Comparison of ENCODE assay signal across 31 cellular contexts in the genomic region with DNA sequence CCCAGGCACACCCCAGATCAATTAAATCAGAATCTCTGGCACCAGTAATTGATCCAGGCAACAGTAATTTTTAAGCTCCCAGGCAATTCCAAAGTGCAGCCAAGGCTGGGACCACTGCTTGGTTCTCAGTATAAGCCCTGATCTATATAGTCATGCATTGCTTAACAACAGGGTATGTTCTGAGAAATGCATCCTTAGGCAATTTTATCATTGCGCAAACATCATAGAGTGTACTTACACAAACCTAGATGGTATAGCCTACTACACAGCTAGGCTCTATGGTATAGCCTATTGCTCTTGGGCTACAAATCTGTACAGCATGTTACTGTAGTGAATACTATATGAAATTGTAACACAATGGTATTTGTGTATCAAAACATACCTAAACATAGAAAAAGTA. TPM values are rescaled to one million over a fixed set of nuclear protein-coding genes. Genes with fewer than 3 reads are reported as not detected.
A peak's percentile ranks its signal among the peaks of the same experiment; 100 is the strongest.
DNase-seq lines count a peak whose midpoint lies in the region; ATAC-seq and TF ChIP-seq lines count a peak whose summit lies in the region.
"Had no signal": no experiment of that assay in that cellular context is flagged by ENCODE, and none has a peak within 500 bp of the region (broad histone marks: within the 10 kb centered on the region; RNA-seq: fewer than 3 reads in every experiment).

No MANE protein-coding gene starts in this region.

- H3K4me3 ChIP-seq in epithelial cell of esophagus (ENCODE audit: low read length): no peak overlapping the region
- no peak overlapping the region for H3K4me3 ChIP-seq in spleen
- H3K4me3 ChIP-seq: heart left ventricle, thoracic aorta, vagina had no signal

- H3K4me1 Mint-ChIP-seq in activated CD4-positive, alpha-beta T cell treated with anti-CD3 and anti-CD28 coated beads, Interleukin-2, amount 10 ng/mL, durations not matched to agents 24 days and 14 days: peaks cover 27% of the 10 kb centered on the region

- no peak for ATAC-seq in activated naive CD4-positive, alpha-beta T cell treated with anti-CD3 and anti-CD28 coated beads, Interleukin-2, amount 50 U/mL, for 72 hours
- ATAC-seq in GM21717 (IDR thresholded peaks at IDR 0.05; ENCODE audit: unreplicated experiment): no peak
- ATAC-seq: HCT116; heart left ventricle; left cardiac atrium; sciatic nerve; stimulated activated naive CD8-positive, alpha-beta T cell treated with anti-CD3 and anti-CD28 coated beads, Interleukin-15, Interleukin-2, amounts not matched to agents 100 U/mL and 50 U/mL, for 24 hours; T-helper 17 cell had no signal

- peak overlapping the region in 6 of 8 donors; percentile 36 to 94 (median 87) for H3K27ac ChIP-seq in spleen
- H3K27ac ChIP-seq: 22Rv1, heart left ventricle, thoracic aorta, vagina had no signal

- no peaks in the 10 kb centered on the region for H3K27me3 ChIP-seq in spleen (replicated peaks in 1 of 7)
- H3K27me3 ChIP-seq: heart left ventricle, vagina had no signal

- DNase-seq in activated CD4-positive, alpha-beta T cell treated with anti-CD3 and anti-CD28 coated beads, Interleukin-2, amount 10 ng/mL, durations not matched to agents 24 days and 14 days: peak; percentile 48
- DNase-seq in activated CD4-positive, alpha-beta T cell treated with anti-CD3 and anti-CD28 coated beads, Interleukin-2, amount 50 U/mL, for 1 hour: no peak
- peak; percentile 67 for DNase-seq in SIG-M5 (lab: John Stamatoyannopoulos, UW)
- peak; percentile 71 for DNase-seq in epithelial cell of esophagus (ENCODE audit: low read depth)
- no peak for DNase-seq in spleen
- DNase-seq in NCI-H2227 (lab: John Stamatoyannopoulos, UW; ENCODE audit: unreplicated experiment): no peak
- no peak for DNase-seq in activated naive CD4-positive, alpha-beta T cell treated with anti-CD3 and anti-CD28 coated beads, Interleukin-2, amount 50 U/mL, for 72 hours (ENCODE audit: low spot score in 2 of 2)
- DNase-seq: activated CD4-positive, alpha-beta T cell treated with anti-CD3 and anti-CD28 coated beads for 1 hour; activated T-cell treated with anti-CD3 and anti-CD28 coated beads for 4 hours; CD4-positive, CD25-positive, alpha-beta regulatory T cell; effector CD8-positive, alpha-beta T cell; heart left ventricle; KBM-7; left cardiac atrium; MM.1S; NCI-H1694; NCI-H524 treated with DMSO at 0.1 percent for 48 hours; stimulated activated CD4-positive, alpha-beta T cell treated with anti-CD3 and anti-CD28 coated beads, Interleukin-15, amount 100 ng/mL, for 24 hours; stimulated activated naive CD8-positive, alpha-beta T cell treated with anti-CD3 and anti-CD28 coated beads, Interleukin-15, Interleukin-2, amounts not matched to agents 100 U/mL and 50 U/mL, for 24 hours; T-helper 17 cell had no signal

- H3K27ac Mint-ChIP-seq in activated CD4-positive, alpha-beta T cell treated with anti-CD3 and anti-CD28 coated beads, Interleukin-2, amount 10 ng/mL, durations not matched to agents 24 days and 14 days: no peak overlapping the region
- H3K27ac Mint-ChIP-seq in activated naive CD4-positive, alpha-beta T cell treated with anti-CD3 and anti-CD28 coated beads, Interleukin-2, amount 50 U/mL, for 72 hours: no peak overlapping the region
- H3K27ac Mint-ChIP-seq: brain had no signal

- H3K4me1 ChIP-seq in spleen: peaks cover 0 to 59% (median 4%) of the 10 kb centered on the region in 6 donors
- H3K4me1 ChIP-seq: vagina had no signal

- peaks cover 6% of the 10 kb centered on the region for H3K36me3 Mint-ChIP-seq in activated CD4-positive, alpha-beta T cell treated with anti-CD3 and anti-CD28 coated beads, Interleukin-2, amount 10 ng/mL, durations not matched to agents 24 days and 14 days (ENCODE audit: low read depth)
- H3K36me3 Mint-ChIP-seq in activated naive CD4-positive, alpha-beta T cell treated with anti-CD3 and anti-CD28 coated beads, Interleukin-2, amount 50 U/mL, for 72 hours: peaks cover 0 to 5% of the 10 kb centered on the region in 2 donors

- H3K4me3 Mint-ChIP-seq in activated CD4-positive, alpha-beta T cell treated with anti-CD3 and anti-CD28 coated beads, Interleukin-2, amount 10 ng/mL, durations not matched to agents 24 days and 14 days: no peak overlapping the region
- H3K4me3 Mint-ChIP-seq: brain; CD4-positive, CD25-positive, alpha-beta regulatory T cell had no signal

- TF ChIP-seq CTCF in epithelial cell of esophagus (IDR thresholded peaks at IDR 0.05; ENCODE audit: insufficient read depth, low read depth, low read length, missing control alignments) (no peak), spleen (IDR thresholded peaks at IDR 0.05 in 8 of 11, conservative IDR thresholded peaks at IDR 0.05 in 3 of 11) (no peak)

- H3K36me3 ChIP-seq in spleen: peaks cover 0 to 51% (median 23%) of the 10 kb centered on the region in 6 donors

- TF ChIP-seq POLR2A in spleen (IDR thresholded peaks at IDR 0.05): no peak

- WGBS in spleen, 5 donors: 70 to 95% (median 84%) methylated on average over 1 of the region's 1 CpG

- H3K9me3 ChIP-seq in spleen: no peaks in the 10 kb centered on the region
- H3K9me3 ChIP-seq: heart left ventricle, thoracic aorta, vagina had no signal

- H3K27me3 Mint-ChIP-seq in activated CD4-positive, alpha-beta T cell treated with anti-CD3 and anti-CD28 coated beads, Interleukin-2, amount 10 ng/mL, durations not matched to agents 24 days and 14 days: no peaks in the 10 kb centered on the region
- H3K27me3 Mint-ChIP-seq: brain; CD4-positive, CD25-positive, alpha-beta regulatory T cell; T-helper 17 cell had no signal

- intact Hi-C loops in activated CD4-positive, alpha-beta T cell treated with anti-CD3 and anti-CD28 coated beads, Interleukin-2, amount 10 ng/mL, durations not matched to agents 24 days and 14 days (cut with micrococcal nuclease): no loop called here
- intact Hi-C loops in spleen (cut with DNase I; ENCODE audit: low total_unique reads): no loop called here

- H3K9me3 Mint-ChIP-seq in activated CD4-positive, alpha-beta T cell treated with anti-CD3 and anti-CD28 coated beads, Interleukin-2, amount 10 ng/mL, durations not matched to agents 24 days and 14 days: no peaks in the 10 kb centered on the region
- no peaks in the 10 kb centered on the region for H3K9me3 Mint-ChIP-seq in activated naive CD4-positive, alpha-beta T cell treated with anti-CD3 and anti-CD28 coated beads, Interleukin-2, amount 50 U/mL, for 72 hours
- H3K9me3 Mint-ChIP-seq: brain had no signal

RNA-seq across cellular contexts. Expression of a gene that starts 0.6 kb away (rescaled TPM):
- total RNA-seq in activated CD4-positive, alpha-beta T cell treated with anti-CD3 and anti-CD28 coated beads, Interleukin-2, amount 10 ng/mL, durations not matched to agents 24 days and 14 days: not detected in 2 replicates
- not detected for total RNA-seq in spleen
- polyA plus RNA-seq in spleen: not detected
- not detected for total RNA-seq in activated naive CD4-positive, alpha-beta T cell treated with anti-CD3 and anti-CD28 coated beads, Interleukin-2, amount 50 U/mL, for 72 hours
- total RNA-seq: CD4-positive, CD25-positive, alpha-beta regulatory T cell; epithelial cell of proximal tubule; heart left ventricle; HT-29; left cardiac atrium; posterior vena cava; sciatic nerve; T-helper 17 cell; thoracic aorta; vagina had no signal
- polyA plus RNA-seq: adipose tissue; CD4-positive, CD25-positive, alpha-beta regulatory T cell; heart left ventricle had no signal

RNA-seq across cellular contexts. Expression of a gene that starts 5.7 kb away (rescaled TPM):
- total RNA-seq in activated CD4-positive, alpha-beta T cell treated with anti-CD3 and anti-CD28 coated beads, Interleukin-2, amount 10 ng/mL, durations not matched to agents 24 days and 14 days: not detected in 2 replicates
- not detected for total RNA-seq in spleen
- polyA plus RNA-seq in spleen: not detected
- total RNA-seq in activated naive CD4-positive, alpha-beta T cell treated with anti-CD3 and anti-CD28 coated beads, Interleukin-2, amount 50 U/mL, for 72 hours: not detected
- total RNA-seq: CD4-positive, CD25-positive, alpha-beta regulatory T cell; epithelial cell of proximal tubule; heart left ventricle; HT-29; left cardiac atrium; posterior vena cava; sciatic nerve; T-helper 17 cell; thoracic aorta; vagina had no signal
- polyA plus RNA-seq: adipose tissue; CD4-positive, CD25-positive, alpha-beta regulatory T cell; heart left ventricle had no signal

RNA-seq across cellular contexts. Expression of a gene that starts 29.7 kb away (rescaled TPM):
- 19.3 and 20.2 TPM in 2 replicates for total RNA-seq in activated CD4-positive, alpha-beta T cell treated with anti-CD3 and anti-CD28 coated beads, Interleukin-2, amount 10 ng/mL, durations not matched to agents 24 days and 14 days
- 10 to 100 TPM; 36.3 to 77.6 (median 41.1) TPM for total RNA-seq in spleen
- 10 to 100 TPM; 14.9 to 41.6 (median 39.1) TPM for polyA plus RNA-seq in spleen
- 10 to 100 TPM; 16.7 to 24.4 TPM for total RNA-seq in activated naive CD4-positive, alpha-beta T cell treated with anti-CD3 and anti-CD28 coated beads, Interleukin-2, amount 50 U/mL, for 72 hours

RNA-seq across cellular contexts. Expression of a gene that starts 34.2 kb away (rescaled TPM):
- total RNA-seq in activated CD4-positive, alpha-beta T cell treated with anti-CD3 and anti-CD28 coated beads, Interleukin-2, amount 10 ng/mL, durations not matched to agents 24 days and 14 days: not detected in 2 replicates
- under 1 TPM in 5 of 7 donors, not detected in 2; 0.23 to 0.60 (median 0.33) TPM for total RNA-seq in spleen
- polyA plus RNA-seq in spleen: under 1 TPM; 0.06 to 0.29 (median 0.09) TPM
- under 1 TPM; 0.21 to 0.52 TPM for total RNA-seq in activated naive CD4-positive, alpha-beta T cell treated with anti-CD3 and anti-CD28 coated beads, Interleukin-2, amount 50 U/mL, for 72 hours
- total RNA-seq: epithelial cell of proximal tubule, heart left ventricle, HT-29, left cardiac atrium, posterior vena cava, thoracic aorta, vagina had no signal
- polyA plus RNA-seq: CD4-positive, CD25-positive, alpha-beta regulatory T cell had no signal

RNA-seq across cellular contexts. Expression of a gene that starts 34.6 kb away (rescaled TPM):
- not detected in 2 replicates for total RNA-seq in activated CD4-positive, alpha-beta T cell treated with anti-CD3 and anti-CD28 coated beads, Interleukin-2, amount 10 ng/mL, durations not matched to agents 24 days and 14 days
- 1 to 10 TPM in 1 of 7 donors, not detected in 6; 1.2 TPM for total RNA-seq in spleen
- not detected for polyA plus RNA-seq in spleen
- not detected for total RNA-seq in activated naive CD4-positive, alpha-beta T cell treated with anti-CD3 and anti-CD28 coated beads, Interleukin-2, amount 50 U/mL, for 72 hours
- total RNA-seq: CD4-positive, CD25-positive, alpha-beta regulatory T cell; epithelial cell of proximal tubule; heart left ventricle; HT-29; left cardiac atrium; posterior vena cava; sciatic nerve; T-helper 17 cell; thoracic aorta; vagina had no signal
- polyA plus RNA-seq: adipose tissue; CD4-positive, CD25-positive, alpha-beta regulatory T cell; heart left ventricle had no signal

Comparison
In these comparisons a context has a peak if more than half of its experiments do, and no peak if none do; other contexts are left out.
1. DNase-seq: peak in activated CD4-positive, alpha-beta T cell treated with anti-CD3 and anti-CD28 coated beads, Interleukin-2, amount 10 ng/mL, durations not matched to agents 24 days and 14 days (single experiment), SIG-M5 (single experiment) and epithelial cell of esophagus (single experiment); none in activated CD4-positive, alpha-beta T cell treated with anti-CD3 and anti-CD28 coated beads, Interleukin-2, amount 50 U/mL, for 1 hour (single experiment), spleen (single experiment), NCI-H2227 (single experiment) and activated naive CD4-positive, alpha-beta T cell treated with anti-CD3 and anti-CD28 coated beads, Interleukin-2, amount 50 U/mL, for 72 hours (0 of 2).